In the genomic region with DNA sequence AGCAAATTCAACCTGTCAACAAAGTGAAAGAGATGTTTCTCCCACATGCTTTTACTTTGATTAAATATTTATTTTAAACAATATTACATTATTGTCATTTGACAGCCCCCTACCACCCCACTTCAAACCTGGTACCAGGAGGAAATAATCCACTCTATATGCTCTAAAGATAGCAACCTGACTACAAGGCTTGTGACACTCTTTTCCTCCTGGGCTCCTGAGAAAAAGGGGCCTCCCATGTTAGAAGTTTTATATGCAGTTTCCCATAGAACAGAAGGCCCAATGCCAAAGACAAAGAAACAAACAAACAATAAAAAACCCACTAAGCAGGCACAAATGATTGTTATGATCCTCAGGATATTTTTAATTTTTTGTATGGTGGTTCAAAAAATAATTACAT, we compare ENCODE assay signal across 21 cellular contexts.
DNase-seq lines count a peak whose midpoint lies in the region; ATAC-seq, FAIRE-seq and TF ChIP-seq lines count a peak whose summit lies in the region.
"Had no signal": no experiment of that assay in that cellular context is flagged by ENCODE, and none has a peak within 500 bp of the region (broad histone marks: within the 10 kb centered on the region; RNA-seq: fewer than 3 reads in every experiment).

No MANE protein-coding gene starts in this region.

- peak overlapping the region; percentile 34 for H3K27ac Mint-ChIP-seq in nephron progenitor cell
- H3K27ac Mint-ChIP-seq in activated CD8-positive, alpha-beta memory T cell treated with anti-CD3 and anti-CD28 coated beads, Interleukin-2, amount 10 ng/mL, durations not matched to agents 7 days and 5 days: no peak overlapping the region
- no peak overlapping the region for H3K27ac Mint-ChIP-seq in stimulated activated naive CD8-positive, alpha-beta T cell treated with anti-CD3 and anti-CD28 coated beads, Interleukin-15, amount 100 ng/mL, for 72 hours

- DNase-seq in A549 (ENCODE audit: low read depth in 1 of 2, low spot score in 1 of 2) (no peak), RWPE2 (ENCODE audit: low spot score) (no peak), endothelial cell of umbilical vein (ENCODE audit: low read depth, low spot score) (peak; percentile 71), nephron progenitor cell (no peak), NK-92 (lab: John Stamatoyannopoulos, UW; ENCODE audit: unreplicated experiment) (no peak), uterus (no peak)
- DNase-seq in activated CD8-positive, alpha-beta memory T cell treated with anti-CD3 and anti-CD28 coated beads, Interleukin-2, amount 10 ng/mL, durations not matched to agents 7 days and 5 days: no peak
- no peak for DNase-seq in stimulated activated naive CD8-positive, alpha-beta T cell treated with anti-CD3 and anti-CD28 coated beads, Interleukin-15, amount 100 ng/mL, for 72 hours
- DNase-seq: DND-41, GDM1, NCI-H1092, NCI-H2081 treated with DMSO at 0.1 percent for 48 hours, NCI-H510A, NCI-H774 had no signal

- H3K27me3 ChIP-seq in RWPE2 (ENCODE audit: insufficient read depth, poor library complexity, severe bottlenecking) (no peaks in the 10 kb centered on the region), endothelial cell of umbilical vein (ENCODE audit: control insufficient read depth in 2 of 2, insufficient read depth in 2 of 2, low read length in 2 of 2) (peaks cover 0 to under 1% of the 10 kb centered on the region in 2 experiments), uterus (no peaks in the 10 kb centered on the region)
- H3K27me3 ChIP-seq: MG63 had no signal

- H3K4me2 ChIP-seq in A549: 0 out of 3 replicates have a peak overlapping the region, but pooled peaks have one; percentile 11
- peak overlapping the region; percentile 38 for H3K4me2 ChIP-seq in endothelial cell of umbilical vein (ENCODE audit: insufficient read depth, low read length)

- H3K9me3 Mint-ChIP-seq in nephron progenitor cell: peaks cover 18% of the 10 kb centered on the region
- H3K9me3 Mint-ChIP-seq in activated CD8-positive, alpha-beta memory T cell treated with anti-CD3 and anti-CD28 coated beads, Interleukin-2, amount 10 ng/mL, durations not matched to agents 7 days and 5 days (ENCODE audit: low read depth): no peaks in the 10 kb centered on the region
- H3K9me3 Mint-ChIP-seq in stimulated activated naive CD8-positive, alpha-beta T cell treated with anti-CD3 and anti-CD28 coated beads, Interleukin-15, amount 100 ng/mL, for 72 hours: no peaks in the 10 kb centered on the region

- no peak for ATAC-seq in A549
- peak; percentile 6; the same call in 1 of the 3 replicates for ATAC-seq in RWPE2 (ENCODE audit: low read depth)
- ATAC-seq in activated CD8-positive, alpha-beta memory T cell treated with anti-CD3 and anti-CD28 coated beads, Interleukin-2, amount 10 ng/mL, durations not matched to agents 7 days and 5 days: no peak
- no peak for ATAC-seq in stimulated activated naive CD8-positive, alpha-beta T cell treated with anti-CD3 and anti-CD28 coated beads, Interleukin-15, amount 100 ng/mL, for 72 hours
- ATAC-seq: Panc1, Right ventricle myocardium inferior had no signal

- no peak overlapping the region for H3K4me3 Mint-ChIP-seq in nephron progenitor cell
- H3K4me3 Mint-ChIP-seq in activated CD8-positive, alpha-beta memory T cell treated with anti-CD3 and anti-CD28 coated beads, Interleukin-2, amount 10 ng/mL, durations not matched to agents 7 days and 5 days: no peak overlapping the region
- H3K4me3 Mint-ChIP-seq in stimulated activated naive CD8-positive, alpha-beta T cell treated with anti-CD3 and anti-CD28 coated beads, Interleukin-15, amount 100 ng/mL, for 72 hours: no peak overlapping the region

- BruUV-seq in endothelial cell of umbilical vein (replicated peaks; lab: Mats Ljungman, UMichigan): no TSS peak

- CTCF ChIA-PET in A549 (lab: Yijun Ruan, JAX) (interaction anchor here (0.6 to 1.9 kb wide), 3 partner anchors 35 to 51 kb away, joined by 3 to 5 read pairs (median 4); no protein-coding TSS in a partner anchor), endothelial cell of umbilical vein (lab: Charles Lee) (interaction anchor here (1.0 to 1.4 kb wide), 3 partner anchors 8 to 74 kb away, joined by 3 to 7 read pairs (median 3); no protein-coding TSS in a partner anchor)
- CTCF ChIA-PET in activated CD8-positive, alpha-beta memory T cell treated with anti-CD3 and anti-CD28 coated beads, Interleukin-2, amount 10 ng/mL, durations not matched to agents 7 days and 5 days (lab: Charles Lee): no interaction called here

- no peak for TF ChIP-seq RAD21 in A549 (conservative IDR thresholded peaks at IDR 0.05 in 1 of 2, IDR thresholded peaks at IDR 0.05 in 1 of 2)

- H3K9ac ChIP-seq in endothelial cell of umbilical vein (replicated peaks; ENCODE audit: extremely low read depth, insufficient read depth, low read length): peak overlapping the region; percentile 16

- no peak for TF ChIP-seq EP300 in A549 (IDR thresholded peaks at IDR 0.05)

- no peaks in the 10 kb centered on the region for H3K36me3 Mint-ChIP-seq in nephron progenitor cell (ENCODE audit: low read depth)
- H3K36me3 Mint-ChIP-seq in activated CD8-positive, alpha-beta memory T cell treated with anti-CD3 and anti-CD28 coated beads, Interleukin-2, amount 10 ng/mL, durations not matched to agents 7 days and 5 days: no peaks in the 10 kb centered on the region

- H3K4me3 ChIP-seq in A549: no peak overlapping the region
- no peak overlapping the region for H3K4me3 ChIP-seq in RWPE2 (ENCODE audit: severe bottlenecking)
- no peak overlapping the region for H3K4me3 ChIP-seq in endothelial cell of umbilical vein (replicated peaks in 1 of 3; ENCODE audit: insufficient read depth in 1 of 3, low read depth in 1 of 3, low read length in 3 of 3)
- no peak overlapping the region for H3K4me3 ChIP-seq in uterus
- H3K4me3 ChIP-seq: MG63 had no signal

- TF ChIP-seq CTCF in A549 (IDR thresholded peaks at IDR 0.05) (no peak), RWPE2 (IDR thresholded peaks at IDR 0.05; ENCODE audit: poor library complexity, severe bottlenecking) (no peak), endothelial cell of umbilical vein (IDR thresholded peaks at IDR 0.05; ENCODE audit: extremely low read depth in 1 of 2, insufficient read depth in 1 of 2, low read depth in 1 of 2, low read length in 2 of 2) (no peak), nephron progenitor cell (IDR thresholded peaks at IDR 0.05) (no peak), uterus (IDR thresholded peaks at IDR 0.05) (no peak)

- H3K79me2 ChIP-seq in endothelial cell of umbilical vein (ENCODE audit: control insufficient read depth, insufficient read depth, low read length): no peaks in the 10 kb centered on the region

- POLR2A ChIA-PET in A549 (lab: Yijun Ruan, JAX): no interaction called here
- POLR2A ChIA-PET in endothelial cell of umbilical vein (lab: Charles Lee): no interaction called here

- no peaks in the 10 kb centered on the region for H3K9me1 ChIP-seq in endothelial cell of umbilical vein (replicated peaks; ENCODE audit: control insufficient read depth, extremely low read depth, insufficient read depth, low read length)

- dilution Hi-C loops in endothelial cell of umbilical vein (cut with MboI; ENCODE audit: extremely low pct_ligation_motif_present, low sequenced_read_pairs): no loop called here

- no peaks in the 10 kb centered on the region for H3K27me3 Mint-ChIP-seq in nephron progenitor cell (ENCODE audit: low read depth, poor library complexity)
- peaks cover 4% of the 10 kb centered on the region for H3K27me3 Mint-ChIP-seq in activated CD8-positive, alpha-beta memory T cell treated with anti-CD3 and anti-CD28 coated beads, Interleukin-2, amount 10 ng/mL, durations not matched to agents 7 days and 5 days
- H3K27me3 Mint-ChIP-seq in stimulated activated naive CD8-positive, alpha-beta T cell treated with anti-CD3 and anti-CD28 coated beads, Interleukin-15, amount 100 ng/mL, for 72 hours: no peaks in the 10 kb centered on the region

- H3K27ac ChIP-seq in A549 (no peak overlapping the region), RWPE2 (ENCODE audit: poor library complexity, severe bottlenecking) (peak overlapping the region; percentile 77), endothelial cell of umbilical vein (ENCODE audit: insufficient read depth, low read depth, low read length) (peak overlapping the region; percentile 55), uterus (no peak overlapping the region)

- H3K4me1 ChIP-seq in A549 (no peaks in the 10 kb centered on the region), RWPE2 (ENCODE audit: insufficient read depth, poor library complexity, severe bottlenecking) (peaks cover 12% of the 10 kb centered on the region), endothelial cell of umbilical vein (ENCODE audit: control insufficient read depth, extremely low read depth, insufficient read depth, low read length) (peaks cover 10% of the 10 kb centered on the region), uterus (no peaks in the 10 kb centered on the region)

- TF ChIP-seq POLR2A in A549 (IDR thresholded peaks at IDR 0.05; ENCODE audit: low read length): no peak
- TF ChIP-seq POLR2A in endothelial cell of umbilical vein (IDR thresholded peaks at IDR 0.05; ENCODE audit: low read depth, low read length): no peak
- TF ChIP-seq POLR2A in uterus (IDR thresholded peaks at IDR 0.05): no peak

- no peaks in the 10 kb centered on the region for H4K20me1 ChIP-seq in endothelial cell of umbilical vein (replicated peaks; ENCODE audit: control insufficient read depth, extremely low read depth, insufficient read depth, low read length)

- no peak overlapping the region for H2AFZ ChIP-seq in endothelial cell of umbilical vein (ENCODE audit: low read depth, low read length)

- intact Hi-C loops in endothelial cell of umbilical vein (cut with micrococcal nuclease): no loop called here
- intact Hi-C loops in uterus (cut with DNase I; ENCODE audit: low total_unique reads): no loop called here

- FAIRE-seq in A549 (lab: Jason Lieb, UNC): no peak
- no peak for FAIRE-seq in endothelial cell of umbilical vein (lab: Jason Lieb, UNC)
- FAIRE-seq: A204.1, GM12891, GM18507, H1 had no signal

- H3K9me3 ChIP-seq in A549: no peaks in the 10 kb centered on the region
- H3K9me3 ChIP-seq in RWPE2 (ENCODE audit: severe bottlenecking): no peaks in the 10 kb centered on the region
- no peaks in the 10 kb centered on the region for H3K9me3 ChIP-seq in endothelial cell of umbilical vein (replicated peaks; ENCODE audit: control insufficient read depth, insufficient read depth, low read length)
- no peaks in the 10 kb centered on the region for H3K9me3 ChIP-seq in uterus
- H3K9me3 ChIP-seq: MG63 had no signal

- H3K4me1 Mint-ChIP-seq in nephron progenitor cell: peaks cover 8% of the 10 kb centered on the region
- H3K4me1 Mint-ChIP-seq in activated CD8-positive, alpha-beta memory T cell treated with anti-CD3 and anti-CD28 coated beads, Interleukin-2, amount 10 ng/mL, durations not matched to agents 7 days and 5 days: no peaks in the 10 kb centered on the region
- H3K4me1 Mint-ChIP-seq in stimulated activated naive CD8-positive, alpha-beta T cell treated with anti-CD3 and anti-CD28 coated beads, Interleukin-15, amount 100 ng/mL, for 72 hours: no peaks in the 10 kb centered on the region

- H3K36me3 ChIP-seq in RWPE2 (ENCODE audit: low read depth) (no peaks in the 10 kb centered on the region), endothelial cell of umbilical vein (ENCODE audit: control insufficient read depth in 2 of 2, extremely low read depth in 1 of 2, insufficient read depth in 2 of 2, low read length in 2 of 2) (no peaks in the 10 kb centered on the region), uterus (no peaks in the 10 kb centered on the region)
- H3K36me3 ChIP-seq: MG63 had no signal

Comparison
In these comparisons a context has a peak if more than half of its experiments do, and no peak if none do; other contexts are left out.
1. H3K27ac ChIP-seq: peak in RWPE2 (single experiment) and endothelial cell of umbilical vein (single experiment); none in A549 (0 of 2) and uterus (0 of 2).